ENCODE assay signal across 17 cellular contexts in the genomic region with DNA sequence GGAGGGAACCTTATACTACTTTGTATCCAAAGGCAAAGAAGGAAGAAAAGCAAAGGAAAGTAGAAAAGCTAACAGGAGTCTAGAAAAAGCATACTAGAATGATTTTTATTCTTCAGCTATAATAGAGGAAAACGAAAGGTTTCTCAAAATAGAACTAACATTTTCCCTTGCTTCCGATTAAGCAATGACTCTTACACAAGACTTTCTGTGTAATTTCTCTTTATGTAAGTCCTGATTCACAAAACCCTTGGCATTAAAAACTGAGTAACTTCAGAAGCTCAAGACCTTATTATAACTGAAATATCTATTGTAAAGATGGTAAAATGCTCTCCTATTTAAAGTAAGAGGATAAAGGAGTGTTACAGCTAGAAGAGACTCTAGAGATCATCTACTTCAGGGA.
A peak's percentile ranks its signal among the peaks of the same experiment; 100 is the strongest.
DNase-seq lines count a peak whose midpoint lies in the region; ATAC-seq and TF ChIP-seq lines count a peak whose summit lies in the region.
"Had no signal": no experiment of that assay in that cellular context is flagged by ENCODE, and none has a peak within 500 bp of the region (broad histone marks: within the 10 kb centered on the region; RNA-seq: fewer than 3 reads in every experiment).

No MANE protein-coding gene starts in this region.

- peaks cover 61% of the 10 kb centered on the region for H3K4me1 Mint-ChIP-seq in dendritic cell treated with granulocyte-macrophage colony-stimulating factor and Interleukin-4, amounts not matched to agents 40 ng/mL and 50 ng/mL, for 4 days (ENCODE audit: low read depth)

- no peak overlapping the region for H3K4me3 Mint-ChIP-seq in dendritic cell treated with granulocyte-macrophage colony-stimulating factor and Interleukin-4, amounts not matched to agents 40 ng/mL and 50 ng/mL, for 4 days
- H3K4me3 Mint-ChIP-seq: activated T-helper 1 cell treated with anti-CD3 and anti-CD28 coated beads, Interleukin-12 subunit alpha, Interleukin-12 subunit beta, Interleukin-2, Interleukin-4 antibody, amounts not matched to agents 30 ng/mL and 10 ng/mL and 1 ng/mL, durations not matched to agents 14 hours and 24 hours and 36 hours; stimulated activated naive B cell treated with anti-CD40 and anti-IgM and Interleukin-4, amounts not matched to agents 10 μg/mL and 1 μg/mL and 100 μg/mL, for 72 hours had no signal

- DNase-seq in Right ventricle myocardium inferior (ENCODE audit: missing footprints) (no peak), right atrium auricular region (ENCODE audit: low spot score) (no peak), aorta (no peak), KG1 (lab: John Stamatoyannopoulos, UW) (no peak), NCI-H2081 treated with DMSO at 0.1 percent for 48 hours (lab: John Stamatoyannopoulos, UW) (no peak), NCI-H1105 treated with DMSO at 0.1 percent for 48 hours (lab: John Stamatoyannopoulos, UW) (no peak)
- DNase-seq: 8988T; activated CD4-positive, CD25-positive, alpha-beta regulatory T cell; body of pancreas; kidney; MM.1S; NCI-H526; stimulated activated naive B cell treated with anti-CD40 and anti-IgM and Interleukin-4, amounts not matched to agents 10 μg/mL and 1 μg/mL and 100 μg/mL, for 72 hours had no signal

- H3K9me3 ChIP-seq in right atrium auricular region, result no peaks in the 10 kb centered on the region
- H3K9me3 ChIP-seq in muscle layer of duodenum (ENCODE audit: control insufficient read depth in 1 of 2, low read length in 2 of 2), result no peaks in the 10 kb centered on the region
- H3K9me3 ChIP-seq in aorta (ENCODE audit: control insufficient read depth, low read length), result no peaks in the 10 kb centered on the region
- H3K9me3 ChIP-seq: body of pancreas had no signal

- no peak overlapping the region for H3K4me3 ChIP-seq in right atrium auricular region
- H3K4me3 ChIP-seq in muscle layer of duodenum (ENCODE audit: low read depth in 1 of 2, low read length in 2 of 2), result no peak overlapping the region
- no peak overlapping the region for H3K4me3 ChIP-seq in aorta (ENCODE audit: low read length in 2 of 2)
- H3K4me3 ChIP-seq: body of pancreas had no signal

- H3K27me3 Mint-ChIP-seq in dendritic cell treated with granulocyte-macrophage colony-stimulating factor and Interleukin-4, amounts not matched to agents 40 ng/mL and 50 ng/mL, for 4 days, result peaks cover 17% of the 10 kb centered on the region

- no peak for TF ChIP-seq CTCF in right atrium auricular region (IDR thresholded peaks at IDR 0.05)

- peak overlapping the region; percentile 8 for H3K27ac Mint-ChIP-seq in dendritic cell treated with granulocyte-macrophage colony-stimulating factor and Interleukin-4, amounts not matched to agents 40 ng/mL and 50 ng/mL, for 4 days
- H3K27ac Mint-ChIP-seq: activated T-helper 1 cell treated with anti-CD3 and anti-CD28 coated beads, Interleukin-12 subunit alpha, Interleukin-12 subunit beta, Interleukin-2, Interleukin-4 antibody, amounts not matched to agents 30 ng/mL and 10 ng/mL and 1 ng/mL, durations not matched to agents 14 hours and 24 hours and 36 hours; stimulated activated naive B cell treated with anti-CD40 and anti-IgM and Interleukin-4, amounts not matched to agents 10 μg/mL and 1 μg/mL and 100 μg/mL, for 72 hours had no signal

- no peaks in the 10 kb centered on the region for H3K36me3 Mint-ChIP-seq in dendritic cell treated with granulocyte-macrophage colony-stimulating factor and Interleukin-4, amounts not matched to agents 40 ng/mL and 50 ng/mL, for 4 days (ENCODE audit: low read depth)
- H3K36me3 Mint-ChIP-seq: stimulated activated naive B cell treated with anti-CD40 and anti-IgM and Interleukin-4, amounts not matched to agents 10 μg/mL and 1 μg/mL and 100 μg/mL, for 72 hours had no signal

- H3K36me3 ChIP-seq in right atrium auricular region (no peaks in the 10 kb centered on the region), muscle layer of duodenum (ENCODE audit: control insufficient read depth in 1 of 2, insufficient read depth in 2 of 2, low read length in 2 of 2) (no peaks in the 10 kb centered on the region), aorta (ENCODE audit: control insufficient read depth in 1 of 2, insufficient read depth in 2 of 2, low read length in 1 of 2) (no peaks in the 10 kb centered on the region)

- no peaks in the 10 kb centered on the region for H3K4me1 ChIP-seq in right atrium auricular region
- H3K4me1 ChIP-seq in muscle layer of duodenum (ENCODE audit: control insufficient read depth in 1 of 2, insufficient read depth in 2 of 2, low read length in 2 of 2), result no peaks in the 10 kb centered on the region
- no peaks in the 10 kb centered on the region for H3K4me1 ChIP-seq in aorta (ENCODE audit: control insufficient read depth in 1 of 2, insufficient read depth in 2 of 2, low read length in 2 of 2)
- H3K4me1 ChIP-seq: body of pancreas had no signal

- WGBS in aorta, 2 donors, result 0 to 3% methylated on average over 2 of the region's 2 CpGs

- intact Hi-C loops in Right ventricle myocardium inferior (cut with DNase I) (no loop called here), aorta (cut with DNase I) (no loop called here)
- intact Hi-C loops in dendritic cell treated with granulocyte-macrophage colony-stimulating factor and Interleukin-4, amounts not matched to agents 40 ng/mL and 50 ng/mL, for 4 days (cut with micrococcal nuclease), result no loop called here

- no peaks in the 10 kb centered on the region for H3K27me3 ChIP-seq in right atrium auricular region
- H3K27me3 ChIP-seq in muscle layer of duodenum (ENCODE audit: low read depth, low read length), result no peaks in the 10 kb centered on the region
- H3K27me3 ChIP-seq in aorta (ENCODE audit: control insufficient read depth in 1 of 2, insufficient read depth in 2 of 2, low read length in 1 of 2), result no peaks in the 10 kb centered on the region
- H3K27me3 ChIP-seq: body of pancreas had no signal

- ATAC-seq in Right ventricle myocardium inferior (peak; percentile 62), aorta (ENCODE audit: low FRiP score) (peak; percentile 76)
- ATAC-seq: body of pancreas; stimulated activated naive B cell treated with anti-CD40 and anti-IgM and Interleukin-4, amounts not matched to agents 10 μg/mL and 1 μg/mL and 100 μg/mL, for 72 hours had no signal

- H3K27ac ChIP-seq in right atrium auricular region (peak overlapping the region in 1 of 2 donors; percentile 79), muscle layer of duodenum (ENCODE audit: low read length) (peak overlapping the region; percentile 50), aorta (ENCODE audit: low read depth in 1 of 2, low read length in 2 of 2) (peak overlapping the region in 1 of 2 donors; percentile 43)
- H3K27ac ChIP-seq: body of pancreas, epithelial cell of prostate had no signal

- H3K9me3 Mint-ChIP-seq in dendritic cell treated with granulocyte-macrophage colony-stimulating factor and Interleukin-4, amounts not matched to agents 40 ng/mL and 50 ng/mL, for 4 days, result no peaks in the 10 kb centered on the region
